ENCODE assay signal across 8 cellular contexts in genomic region chr13:49421391-49421790, GRCh38. TPM values are rescaled to one million over a fixed set of nuclear protein-coding genes. Genes with fewer than 3 reads are reported as not detected.
DNase-seq lines count a peak whose midpoint lies in the region; ATAC-seq lines count a peak whose summit lies in the region.

No MANE protein-coding gene starts in this region.

- no peaks in the 10 kb centered on the region for H3K9me3 Mint-ChIP-seq in activated T-cell treated with anti-CD3 and anti-CD28 coated beads, Interleukin-2, amount 50 U/mL, for 24 hours
- no peaks in the 10 kb centered on the region for H3K9me3 Mint-ChIP-seq in natural killer cell treated with Interleukin-12 subunit alpha and Interleukin-12 subunit beta and Interleukin-15 and Interleukin-18, amount 100 ng/mL, for 72 hours

- no peak overlapping the region for H3K4me3 Mint-ChIP-seq in activated T-cell treated with anti-CD3 and anti-CD28 coated beads, Interleukin-2, amount 50 U/mL, for 24 hours
- no peak overlapping the region for H3K4me3 Mint-ChIP-seq in natural killer cell treated with Interleukin-12 subunit alpha and Interleukin-12 subunit beta and Interleukin-15 and Interleukin-18, amount 100 ng/mL, for 72 hours

- no peaks in the 10 kb centered on the region for H3K36me3 Mint-ChIP-seq in activated T-cell treated with anti-CD3 and anti-CD28 coated beads, Interleukin-2, amount 50 U/mL, for 24 hours (ENCODE audit: low read depth)
- no peaks in the 10 kb centered on the region for H3K36me3 Mint-ChIP-seq in natural killer cell treated with Interleukin-12 subunit alpha and Interleukin-12 subunit beta and Interleukin-15 and Interleukin-18, amount 100 ng/mL, for 72 hours

- peak; percentile 32 for DNase-seq in stimulated activated CD4-positive, alpha-beta T cell treated with anti-CD3 and anti-CD28 coated beads, Interleukin-2, amount 100 ng/mL, for 4 hours (ENCODE audit: low read depth)
- DNase-seq in stimulated activated CD4-positive, alpha-beta T cell treated with anti-CD3 and anti-CD28 coated beads, Interleukin-12 subunit alpha, Interleukin-12 subunit beta, amount 100 ng/mL, for 4 hours: no peak
- DNase-seq in activated T-cell treated with anti-CD3 and anti-CD28 coated beads, Interleukin-2, amount 50 U/mL, for 24 hours: peak; percentile 34
- no peak for DNase-seq in natural killer cell treated with Interleukin-12 subunit alpha and Interleukin-12 subunit beta and Interleukin-15 and Interleukin-18, amount 100 ng/mL, for 72 hours (ENCODE audit: low spot score)
- no peak for DNase-seq in DMS79 (lab: John Stamatoyannopoulos, UW)
- DNase-seq in globus pallidus (ENCODE audit: low spot score): no peak

- H3K4me1 Mint-ChIP-seq in activated T-cell treated with anti-CD3 and anti-CD28 coated beads, Interleukin-2, amount 50 U/mL, for 24 hours (ENCODE audit: low read depth): no peaks in the 10 kb centered on the region
- no peaks in the 10 kb centered on the region for H3K4me1 Mint-ChIP-seq in natural killer cell treated with Interleukin-12 subunit alpha and Interleukin-12 subunit beta and Interleukin-15 and Interleukin-18, amount 100 ng/mL, for 72 hours (ENCODE audit: low read depth in 2 of 2)

- H3K27me3 Mint-ChIP-seq in activated T-cell treated with anti-CD3 and anti-CD28 coated beads, Interleukin-2, amount 50 U/mL, for 24 hours: no peaks in the 10 kb centered on the region
- H3K27me3 Mint-ChIP-seq in natural killer cell treated with Interleukin-12 subunit alpha and Interleukin-12 subunit beta and Interleukin-15 and Interleukin-18, amount 100 ng/mL, for 72 hours: no peaks in the 10 kb centered on the region

- peak; percentile 75 for ATAC-seq in HG03460 (IDR thresholded peaks at IDR 0.05; ENCODE audit: unreplicated experiment)
- ATAC-seq in natural killer cell treated with Interleukin-12 subunit alpha and Interleukin-12 subunit beta and Interleukin-15 and Interleukin-18, amount 100 ng/mL, for 72 hours: peak; percentile 64 to 66
- no peak for ATAC-seq in HG02970 (IDR thresholded peaks at IDR 0.05; ENCODE audit: low FRiP score, unreplicated experiment)

- H3K27ac Mint-ChIP-seq in activated T-cell treated with anti-CD3 and anti-CD28 coated beads, Interleukin-2, amount 50 U/mL, for 24 hours: no peak overlapping the region
- no peak overlapping the region for H3K27ac Mint-ChIP-seq in natural killer cell treated with Interleukin-12 subunit alpha and Interleukin-12 subunit beta and Interleukin-15 and Interleukin-18, amount 100 ng/mL, for 72 hours

RNA-seq across cellular contexts. Expression of gene CAB39L, which starts 22.5 kb away (rescaled TPM):
- total RNA-seq in natural killer cell treated with Interleukin-12 subunit alpha and Interleukin-12 subunit beta and Interleukin-15 and Interleukin-18, amount 100 ng/mL, for 72 hours: 1 to 10 TPM; 6.4 to 8.1 TPM

RNA-seq across cellular contexts. Expression of gene SETDB2, which starts 22.7 kb away (rescaled TPM):
- 10 to 100 TPM in 1 of 2 donors, 1 to 10 TPM in 1; 9.8 to 14.0 TPM for total RNA-seq in natural killer cell treated with Interleukin-12 subunit alpha and Interleukin-12 subunit beta and Interleukin-15 and Interleukin-18, amount 100 ng/mL, for 72 hours

Comparison
In these comparisons a context has a peak if more than half of its experiments do, and no peak if none do; other contexts are left out.
1. DNase-seq: peak in stimulated activated CD4-positive, alpha-beta T cell treated with anti-CD3 and anti-CD28 coated beads, Interleukin-2, amount 100 ng/mL, for 4 hours (single experiment) and activated T-cell treated with anti-CD3 and anti-CD28 coated beads, Interleukin-2, amount 50 U/mL, for 24 hours (single experiment); none in stimulated activated CD4-positive, alpha-beta T cell treated with anti-CD3 and anti-CD28 coated beads, Interleukin-12 subunit alpha, Interleukin-12 subunit beta, amount 100 ng/mL, for 4 hours (single experiment), natural killer cell treated with Interleukin-12 subunit alpha and Interleukin-12 subunit beta and Interleukin-15 and Interleukin-18, amount 100 ng/mL, for 72 hours (single experiment), DMS79 (single experiment) and globus pallidus (single experiment).